16 cellular contexts compared by ENCODE assay signal in genomic region chr10:44066856-44067255, GRCh38.
DNase-seq lines count a peak whose midpoint lies in the region; ATAC-seq and TF ChIP-seq lines count a peak whose summit lies in the region.
"Had no signal": no experiment of that assay in that cellular context is flagged by ENCODE, and none has a peak within 500 bp of the region (broad histone marks: within the 10 kb centered on the region; RNA-seq: fewer than 3 reads in every experiment).

No MANE protein-coding gene starts in this region.

- no peaks in the 10 kb centered on the region for H3K36me3 ChIP-seq in HEK293 (ENCODE audit: control insufficient read depth in 2 of 2, insufficient read depth in 1 of 2, low read length in 2 of 2)
- no peaks in the 10 kb centered on the region for H3K36me3 ChIP-seq in neural progenitor cell
- H3K36me3 ChIP-seq in uterus, result no peaks in the 10 kb centered on the region
- no peaks in the 10 kb centered on the region for H3K36me3 ChIP-seq in gastroesophageal sphincter

- POLR2A ChIA-PET in HEK293 (lab: Yijun Ruan, JAX), result no interaction called here

- no peaks in the 10 kb centered on the region for H3K36me3 Mint-ChIP-seq in neural progenitor cell

- WGBS in gastroesophageal sphincter (ENCODE audit: low coverage in 1 of 2), 2 donors, result 55 to 71% methylated on average over 2 of the region's 2 CpGs
- 74 to 80% methylated on average over 2 of the region's 2 CpGs for WGBS in lower leg skin, 2 donors

- no peaks in the 10 kb centered on the region for H4K20me1 ChIP-seq in neural progenitor cell (ENCODE audit: low read depth)

- TF ChIP-seq POLR2A in uterus (IDR thresholded peaks at IDR 0.05) (no peak), gastroesophageal sphincter (IDR thresholded peaks at IDR 0.05) (no peak), lower leg skin (IDR thresholded peaks at IDR 0.05) (no peak)

- no peaks in the 10 kb centered on the region for H3F3A ChIP-seq in neural progenitor cell (ENCODE audit: low read depth)

- no peaks in the 10 kb centered on the region for H3K79me2 ChIP-seq in neural progenitor cell (ENCODE audit: low read depth)

- H3K4me1 ChIP-seq in HEK293 (ENCODE audit: control insufficient read depth, insufficient read depth, low read length), result no peaks in the 10 kb centered on the region
- no peaks in the 10 kb centered on the region for H3K4me1 ChIP-seq in neural progenitor cell
- H3K4me1 ChIP-seq in uterus, result no peaks in the 10 kb centered on the region
- peaks cover 9 to 74% (median 25%) of the 10 kb centered on the region in 3 donors for H3K4me1 ChIP-seq in gastroesophageal sphincter
- H3K4me1 ChIP-seq: A549, Caco-2 had no signal

- CTCF ChIA-PET in HEK293 (lab: Yijun Ruan, JAX), result interaction anchor here (0.6 kb wide), 1 partner anchor 102 kb away, joined by 3 read pairs; no protein-coding TSS in a partner anchor

- H2AFZ ChIP-seq in neural progenitor cell (replicated peaks), result no peak overlapping the region
- H2AFZ ChIP-seq: GM23338 had no signal

- H3K27ac Mint-ChIP-seq in neural progenitor cell, result peak overlapping the region; percentile 2
- H3K27ac Mint-ChIP-seq: CD4-positive, alpha-beta T cell; GM23338 had no signal

- TF ChIP-seq EP300 in gastroesophageal sphincter (IDR thresholded peaks at IDR 0.05), result no peak

- H3K4me3 ChIP-seq in HEK293 (ENCODE audit: low read depth, low read length), result no peak overlapping the region
- H3K4me3 ChIP-seq in neural progenitor cell, result no peak overlapping the region
- no peak overlapping the region for H3K4me3 ChIP-seq in uterus
- no peak overlapping the region for H3K4me3 ChIP-seq in gastroesophageal sphincter
- no peak overlapping the region for H3K4me3 ChIP-seq in lower leg skin (ENCODE audit: low read depth, poor library complexity, severe bottlenecking)
- H3K4me3 ChIP-seq: A549, GM23338 had no signal

- DNase-seq in left kidney (ENCODE audit: low read depth, low spot score), result peak; percentile 30
- no peak for DNase-seq in neural progenitor cell (ENCODE audit: low spot score)
- DNase-seq in uterus, result no peak
- DNase-seq in lower leg skin (ENCODE audit: low spot score in 2 of 2), result no peak
- DNase-seq: AML-193; Caco-2; CD4-positive, alpha-beta T cell; HCEC 1CT had no signal

- H3K27me3 ChIP-seq in neural progenitor cell (no peaks in the 10 kb centered on the region), uterus (no peaks in the 10 kb centered on the region), gastroesophageal sphincter (no peaks in the 10 kb centered on the region)

- no peak overlapping the region for H3K4me2 ChIP-seq in neural progenitor cell
- H3K4me2 ChIP-seq: A549, GM23338 had no signal

- intact Hi-C loops in uterus (cut with DNase I; ENCODE audit: low total_unique reads), result no loop called here
- intact Hi-C loops in lower leg skin (cut with DNase I; ENCODE audit: low total_unique reads), result no loop called here

- peaks cover 17% of the 10 kb centered on the region for H3K4me1 Mint-ChIP-seq in neural progenitor cell
- H3K4me1 Mint-ChIP-seq: GM23338 had no signal

- no peak overlapping the region for H3K27ac ChIP-seq in HEK293 (ENCODE audit: extremely low read depth, low read depth, low read length)
- no peak overlapping the region for H3K27ac ChIP-seq in neural progenitor cell
- peak overlapping the region; percentile 69 to 72 for H3K27ac ChIP-seq in uterus
- peak overlapping the region in 2 of 4 donors; percentile 16 to 58 for H3K27ac ChIP-seq in gastroesophageal sphincter
- H3K27ac ChIP-seq: 22Rv1, A549, C4-2B had no signal

- H3K27me3 Mint-ChIP-seq in neural progenitor cell (ENCODE audit: insufficient read depth, low read depth), result peaks cover 6% of the 10 kb centered on the region
- H3K27me3 Mint-ChIP-seq: CD4-positive, alpha-beta T cell had no signal

- no peak overlapping the region for H3K4me3 Mint-ChIP-seq in neural progenitor cell
- H3K4me3 Mint-ChIP-seq: CD4-positive, alpha-beta T cell; GM23338 had no signal

- no peaks in the 10 kb centered on the region for H3K9me3 ChIP-seq in HEK293 (ENCODE audit: control insufficient read depth, insufficient read depth, low read depth, low read length)
- no peaks in the 10 kb centered on the region for H3K9me3 ChIP-seq in neural progenitor cell (ENCODE audit: low read depth)
- H3K9me3 ChIP-seq in uterus, result no peaks in the 10 kb centered on the region
- H3K9me3 ChIP-seq in gastroesophageal sphincter, result no peaks in the 10 kb centered on the region
- H3K9me3 ChIP-seq: A549, Caco-2 had no signal

- H3K9ac ChIP-seq in neural progenitor cell, result no peak overlapping the region

- ATAC-seq in GM18870 (IDR thresholded peaks at IDR 0.05; ENCODE audit: unreplicated experiment) (no peak), gastroesophageal sphincter (no peak)
- ATAC-seq: A549, GM23338, HepG2 had no signal

- TF ChIP-seq CTCF in HEK293 (tag by site-specific recombination; IDR thresholded peaks at IDR 0.05), result no peak
- no peak for TF ChIP-seq CTCF in neural progenitor cell (IDR thresholded peaks at IDR 0.05)
- no peak for TF ChIP-seq CTCF in uterus (IDR thresholded peaks at IDR 0.05)
- TF ChIP-seq CTCF in gastroesophageal sphincter (IDR thresholded peaks at IDR 0.05), result no peak
- TF ChIP-seq CTCF in lower leg skin (IDR thresholded peaks at IDR 0.05), result no peak

- H3K9me3 Mint-ChIP-seq in neural progenitor cell, result peaks cover 3% of the 10 kb centered on the region
- H3K9me3 Mint-ChIP-seq: CD4-positive, alpha-beta T cell; GM23338 had no signal

TF ChIP-seq in HEK293, 187 proteins besides CTCF, POLR2A, EP300 and RAD21:
- TF ChIP-seq ZIC2 (tag by site-specific recombination; IDR thresholded peaks at IDR 0.05), result peak; percentile 80
- TF ChIP-seq ZNF416 (tag by site-specific recombination; IDR thresholded peaks at IDR 0.05), result no peak

Comparison
In these comparisons a context has a peak if more than half of its experiments do, and no peak if none do; other contexts are left out.
1. H3K27ac ChIP-seq: peak in uterus (2 of 2); none in HEK293 (single experiment) and neural progenitor cell (single experiment).